13 cellular contexts compared by ENCODE assay signal in the genomic region with DNA sequence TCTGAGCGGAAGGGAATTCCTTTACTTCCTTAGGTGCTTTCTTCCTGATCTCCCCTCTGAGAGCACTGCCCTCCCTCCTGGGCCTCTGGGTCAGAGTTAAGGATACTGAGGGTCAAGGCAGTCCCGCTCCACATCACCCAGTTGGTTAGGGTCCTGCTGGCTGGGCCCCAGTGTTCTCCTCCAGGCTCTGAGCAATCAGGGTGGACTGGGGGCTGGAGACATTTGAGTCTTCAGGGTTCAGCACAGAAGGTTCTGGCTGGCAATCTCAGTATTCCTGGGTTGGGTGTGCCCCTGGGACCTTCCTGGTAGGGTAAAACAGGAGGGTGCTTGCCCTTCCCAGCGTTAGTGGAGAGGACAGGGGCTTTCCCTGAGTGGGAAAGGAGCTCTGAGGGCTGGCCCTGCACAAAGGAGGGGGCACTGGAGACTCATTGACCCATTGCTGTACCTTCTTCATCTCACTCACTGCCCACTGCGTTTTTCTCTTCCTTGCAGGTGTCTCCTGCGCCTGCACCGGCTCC. TPM values are rescaled to one million over a fixed set of nuclear protein-coding genes. Genes with fewer than 3 reads are reported as not detected.
DNase-seq lines count a peak whose midpoint lies in the region; ATAC-seq and TF ChIP-seq lines count a peak whose summit lies in the region.
"Had no signal": no experiment of that assay in that cellular context is flagged by ENCODE, and none has a peak within 500 bp of the region (broad histone marks: within the 10 kb centered on the region; RNA-seq: fewer than 3 reads in every experiment).

No MANE protein-coding gene starts in this region.

- H3K4me3 ChIP-seq in adipocyte (ENCODE audit: low read length) (peak overlapping the region; percentile 84), iPS-18c (ENCODE audit: insufficient read depth, low read depth, low read length) (peak overlapping the region; percentile 38; the same call in 1 of the 2 replicates), retinal pigment epithelial cell (ENCODE audit: low read length) (peak overlapping the region; percentile 39)

- no peaks in the 10 kb centered on the region for H3K36me3 ChIP-seq in adipocyte (ENCODE audit: control insufficient read depth, insufficient read depth, low read length, severe bottlenecking)

- peaks cover 86% of the 10 kb centered on the region for H3K27me3 Mint-ChIP-seq in Calu3 (ENCODE audit: unreplicated experiment)

- BruUV-seq in Calu3 (replicated peaks; lab: Mats Ljungman, UMichigan): no TSS peak

- H3K9me3 ChIP-seq in adipocyte (ENCODE audit: control insufficient read depth, low read length): no peaks in the 10 kb centered on the region
- H3K9me3 ChIP-seq in iPS-18c (ENCODE audit: control insufficient read depth, insufficient read depth, low read length): no peaks in the 10 kb centered on the region

- no peak for ATAC-seq in esophagus mucosa

- peaks cover 9% of the 10 kb centered on the region for H3K36me3 Mint-ChIP-seq in Calu3 (ENCODE audit: insufficient read depth, unreplicated experiment)

- H3K4me1 Mint-ChIP-seq in Calu3 (ENCODE audit: low read depth, unreplicated experiment): peaks cover 16% of the 10 kb centered on the region

- no peak for DNase-seq in Calu3
- DNase-seq in adipocyte (ENCODE audit: low read depth): no peak
- no peak for DNase-seq in retinal pigment epithelial cell (ENCODE audit: low read depth)
- DNase-seq in nucleus accumbens (lab: John Stamatoyannopoulos, UW): no peak
- no peak for DNase-seq in SHP77 treated with DMSO at 0.1 percent for 48 hours (lab: John Stamatoyannopoulos, UW)
- DNase-seq in NCI-H1694 treated with DMSO at 0.1 percent for 48 hours (lab: John Stamatoyannopoulos, UW): no peak
- DNase-seq: GF-D8; GOT3; stimulated activated naive CD4-positive, alpha-beta T cell had no signal

- no peaks in the 10 kb centered on the region for H3K9me3 Mint-ChIP-seq in Calu3 (ENCODE audit: low read depth, unreplicated experiment)

- peak overlapping the region; percentile 87 for H3K9ac ChIP-seq in adipocyte (ENCODE audit: low read length)

- intact Hi-C loops in Calu3 (cut with micrococcal nuclease; ENCODE audit: unreplicated experiment): no loop called here

- H3K4me3 Mint-ChIP-seq in Calu3 (ENCODE audit: low read depth, unreplicated experiment): peak overlapping the region; percentile 68

- no peaks in the 10 kb centered on the region for H3K27me3 ChIP-seq in adipocyte (replicated peaks; ENCODE audit: control insufficient read depth, insufficient read depth, low read length)

- H3K4me1 ChIP-seq in adipocyte (ENCODE audit: control insufficient read depth, insufficient read depth, low read length): peaks cover 9% of the 10 kb centered on the region

- CTCF ChIA-PET in Calu3 (lab: Charles Lee): interaction anchor here (1.0 kb wide), 1 partner anchor 25 kb away, joined by 4 read pairs; a partner anchor contains a TSS

- H3K27ac Mint-ChIP-seq in Calu3 (ENCODE audit: unreplicated experiment): no peak overlapping the region

- TF ChIP-seq CTCF in Calu3 (IDR thresholded peaks at IDR 0.05; ENCODE audit: unreplicated experiment) (no peak), retinal pigment epithelial cell (conservative IDR thresholded peaks at IDR 0.05; ENCODE audit: low read depth, low read length) (no peak)

RNA-seq across cellular contexts. Expression of a gene that starts 0.4 kb away (rescaled TPM):
- total RNA-seq in Calu3 (2022): not detected in 2 replicates
- total RNA-seq in esophagus mucosa: 2.0 TPM
- total RNA-seq: SK-MEL-5 had no signal

RNA-seq across cellular contexts. Expression of a gene that starts 5.6 kb away (rescaled TPM):
- total RNA-seq in Calu3 (2022): not detected in 2 replicates
- 2.9 TPM for total RNA-seq in esophagus mucosa
- total RNA-seq: SK-MEL-5 had no signal

RNA-seq across cellular contexts. Expression of a gene that starts 7.3 kb away (rescaled TPM):
- total RNA-seq in Calu3 (2022) (not detected in 2 replicates), esophagus mucosa (98.8 TPM)
- total RNA-seq: SK-MEL-5 had no signal

RNA-seq across cellular contexts. Expression of a gene that starts 18.8 kb away (rescaled TPM):
- total RNA-seq in Calu3 (2022) (not detected in 2 replicates), esophagus mucosa (not detected)
- total RNA-seq: M059J, SK-MEL-5 had no signal

RNA-seq across cellular contexts. Expression of a gene that starts 24.5 kb away (rescaled TPM):
- total RNA-seq in Calu3 (2022) (8.2 and 28.1 TPM in 2 replicates), esophagus mucosa (220 TPM)

Comparison
In these comparisons a context has a peak if more than half of its experiments do, and no peak if none do; other contexts are left out.
1. RNA of a gene that starts 7.3 kb away (total RNA-seq): 98.8 TPM in esophagus mucosa (single experiment); not detected in Calu3; every median in the first group is over 10 times any median in the second.
2. Peak in every context shown above with its lines, with median percentiles within 50 percentile points of each other: H3K4me3 ChIP-seq.